ENCODE assay signal across 16 cellular contexts in genomic region chr19:35095667-35096368, GRCh38. TPM values are rescaled to one million over a fixed set of nuclear protein-coding genes. Genes with fewer than 3 reads are reported as not detected.
DNase-seq lines count a peak whose midpoint lies in the region; ATAC-seq and TF ChIP-seq lines count a peak whose summit lies in the region.
"Had no signal": no experiment of that assay in that cellular context is flagged by ENCODE, and none has a peak within 500 bp of the region (broad histone marks: within the 10 kb centered on the region; RNA-seq: fewer than 3 reads in every experiment).

No MANE protein-coding gene starts in this region.

- no peaks in the 10 kb centered on the region for H3K9me3 ChIP-seq in tibial nerve
- H3K9me3 ChIP-seq: tibial artery had no signal

- peak overlapping the region; percentile 51 for H3K27ac ChIP-seq in epithelial cell of prostate
- peak overlapping the region in 3 of 4 donors; percentile 50 to 72 (median 68) for H3K27ac ChIP-seq in tibial nerve
- H3K27ac ChIP-seq: tibial artery had no signal

- no peaks in the 10 kb centered on the region for H3K9me3 Mint-ChIP-seq in activated naive CD4-positive, alpha-beta T cell treated with anti-CD3 and anti-CD28 coated beads, Interleukin-2, amount 50 U/mL, for 72 hours
- H3K9me3 Mint-ChIP-seq: activated CD4-positive, alpha-beta memory T cell treated with anti-CD3 and anti-CD28 coated beads for 36 hours had no signal

- no peak for TF ChIP-seq CTCF in tibial nerve (IDR thresholded peaks at IDR 0.05)

- 66 to 69% methylated on average over 8 of the region's 8 CpGs for WGBS in tibial nerve, 2 donors

- H3K27me3 ChIP-seq in tibial nerve, result peaks cover 0 to 6% of the 10 kb centered on the region in 2 donors

- ATAC-seq in activated naive CD4-positive, alpha-beta T cell treated with anti-CD3 and anti-CD28 coated beads, Interleukin-2, amount 50 U/mL, for 72 hours, result no peak

- H3K4me1 ChIP-seq in tibial nerve, result peaks cover 0 to 16% (median 2%) of the 10 kb centered on the region in 4 donors

- peak overlapping the region; percentile 31 to 54 for H3K27ac Mint-ChIP-seq in activated naive CD4-positive, alpha-beta T cell treated with anti-CD3 and anti-CD28 coated beads, Interleukin-2, amount 50 U/mL, for 72 hours
- H3K27ac Mint-ChIP-seq: activated CD4-positive, alpha-beta memory T cell treated with anti-CD3 and anti-CD28 coated beads for 36 hours had no signal

- H3K36me3 ChIP-seq in tibial nerve, result no peaks in the 10 kb centered on the region
- H3K36me3 ChIP-seq: tibial artery had no signal

- DNase-seq in activated naive CD4-positive, alpha-beta T cell treated with anti-CD3 and anti-CD28 coated beads, Interleukin-2, amount 50 U/mL, for 72 hours (ENCODE audit: low spot score in 2 of 2), result no peak
- DNase-seq in activated naive CD4-positive, alpha-beta T cell treated with anti-CD3 and anti-CD28 coated beads, Interleukin-2, amount 50 U/mL, for 16 hours, result no peak
- DNase-seq in epithelial cell of prostate (ENCODE audit: low read depth, low spot score) (no peak), tibial nerve (ENCODE audit: low spot score in 2 of 2) (no peak), KG1 (lab: John Stamatoyannopoulos, UW) (no peak), H4 (ENCODE audit: low spot score) (no peak)
- DNase-seq: activated CD4-positive, alpha-beta memory T cell treated with anti-CD3 and anti-CD28 coated beads for 36 hours; effector memory CD4-positive, alpha-beta T cell; KBM-7; kidney; NCI-H1417 treated with DMSO at 0.1 percent for 48 hours; NCI-H748 treated with DMSO at 0.1 percent for 48 hours; posterior cingulate gyrus; SHP77 treated with DMSO at 0.1 percent for 48 hours; tibial artery had no signal

- no peak for TF ChIP-seq EP300 in tibial nerve (IDR thresholded peaks at IDR 0.05)

- no peak overlapping the region for H3K4me3 ChIP-seq in tibial nerve
- H3K4me3 ChIP-seq: tibial artery had no signal

- H3K36me3 Mint-ChIP-seq in activated naive CD4-positive, alpha-beta T cell treated with anti-CD3 and anti-CD28 coated beads, Interleukin-2, amount 50 U/mL, for 72 hours, result no peaks in the 10 kb centered on the region
- H3K36me3 Mint-ChIP-seq: activated CD4-positive, alpha-beta memory T cell treated with anti-CD3 and anti-CD28 coated beads for 36 hours had no signal

- no peak for TF ChIP-seq POLR2A in tibial nerve (IDR thresholded peaks at IDR 0.05)

RNA-seq across cellular contexts. Expression of gene FXYD3, which starts 19.8 kb away (rescaled TPM):
- not detected for total RNA-seq in activated naive CD4-positive, alpha-beta T cell treated with anti-CD3 and anti-CD28 coated beads, Interleukin-2, amount 50 U/mL, for 72 hours
- total RNA-seq in tibial nerve, result 10 to 100 TPM; 10.8 to 33.9 (median 16.6) TPM
- not detected in 2 replicates for total RNA-seq in H4 (2014; rRNA removed; shearing (Covaris generic))
- total RNA-seq: activated CD4-positive, alpha-beta memory T cell treated with anti-CD3 and anti-CD28 coated beads for 36 hours; astrocyte had no signal

RNA-seq across cellular contexts. Expression of gene LGI4, which starts 39.0 kb away (rescaled TPM):
- 1 to 10 TPM; 1.5 to 2.7 TPM for total RNA-seq in activated naive CD4-positive, alpha-beta T cell treated with anti-CD3 and anti-CD28 coated beads, Interleukin-2, amount 50 U/mL, for 72 hours
- total RNA-seq in tibial nerve, result 100 to 1,000 TPM; 207 to 323 (median 302) TPM
- total RNA-seq in H4 (2014; rRNA removed; shearing (Covaris generic)), result not detected in 2 replicates

RNA-seq across cellular contexts. Expression of gene FXYD1, which starts 42.8 kb away (rescaled TPM):
- 1 to 10 TPM; 1.4 to 2.1 TPM for total RNA-seq in activated naive CD4-positive, alpha-beta T cell treated with anti-CD3 and anti-CD28 coated beads, Interleukin-2, amount 50 U/mL, for 72 hours
- 100 to 1,000 TPM in 1 of 4 donors, 10 to 100 TPM in 3; 72.9 to 193 (median 84.9) TPM for total RNA-seq in tibial nerve
- not detected in 2 replicates for total RNA-seq in H4 (2014; rRNA removed; shearing (Covaris generic))

RNA-seq across cellular contexts. Expression of gene FXYD7, which starts 47.2 kb away (rescaled TPM):
- 1 to 10 TPM in 1 of 2 donors, under 1 TPM in 1; 0.82 to 1.8 TPM for total RNA-seq in activated naive CD4-positive, alpha-beta T cell treated with anti-CD3 and anti-CD28 coated beads, Interleukin-2, amount 50 U/mL, for 72 hours
- total RNA-seq in tibial nerve, result 1 to 10 TPM in 3 of 4 donors, not detected in 1; 2.5 to 5.9 (median 5.7) TPM
- total RNA-seq in H4 (2014; rRNA removed; shearing (Covaris generic)), result 0.14 TPM in 1 of 2 replicates, not detected in the other
- total RNA-seq: astrocyte had no signal

RNA-seq across cellular contexts. Expression of gene HPN, which starts 54.3 kb away (rescaled TPM):
- not detected for total RNA-seq in activated naive CD4-positive, alpha-beta T cell treated with anti-CD3 and anti-CD28 coated beads, Interleukin-2, amount 50 U/mL, for 72 hours
- total RNA-seq in tibial nerve, result 1 to 10 TPM in 3 of 4 donors, not detected in 1; 1.3 to 3.5 (median 1.8) TPM
- total RNA-seq in H4 (2014; rRNA removed; shearing (Covaris generic)), result not detected in 2 replicates

Comparison
In these comparisons a context has a peak if more than half of its experiments do, and no peak if none do; other contexts are left out.
1. RNA of gene FXYD3, which starts 19.8 kb away (total RNA-seq): 10.8 to 33.9 TPM in tibial nerve; not detected in activated naive CD4-positive, alpha-beta T cell treated with anti-CD3 and anti-CD28 coated beads, Interleukin-2, amount 50 U/mL, for 72 hours and not detected in H4; every median in the first group is over 10 times any median in the second.
2. RNA of gene LGI4, which starts 39.0 kb away (total RNA-seq): 207 to 323 TPM in tibial nerve; 1.5 to 2.7 TPM in activated naive CD4-positive, alpha-beta T cell treated with anti-CD3 and anti-CD28 coated beads, Interleukin-2, amount 50 U/mL, for 72 hours and not detected in H4; every median in the first group is over 10 times any median in the second.
3. RNA of gene FXYD1, which starts 42.8 kb away (total RNA-seq): 72.9 to 193 TPM in tibial nerve; 1.4 to 2.1 TPM in activated naive CD4-positive, alpha-beta T cell treated with anti-CD3 and anti-CD28 coated beads, Interleukin-2, amount 50 U/mL, for 72 hours and not detected in H4; every median in the first group is over 10 times any median in the second.